ENCODE assay signal across 1 cellular context in genomic region chr1:28581531-28582247, GRCh38.
A peak's percentile ranks its signal among the peaks of the same experiment; 100 is the strongest.
TF ChIP-seq lines count a peak whose summit lies in the region.

No MANE protein-coding gene starts in this region.

TF ChIP-seq in GM23338, 12 proteins besides CTCF, POLR2A, EP300 and RAD21 (continued from another document):
- peak; percentile 21 for TF ChIP-seq REST (IDR thresholded peaks at IDR 0.05; ENCODE audit: unreplicated experiment)
- no peak for TF ChIP-seq STAT1 (IDR thresholded peaks at IDR 0.05; ENCODE audit: unreplicated experiment)
- no peak for TF ChIP-seq EZH2phosphoT487 (IDR thresholded peaks at IDR 0.05; ENCODE audit: unreplicated experiment)
- peak; percentile 84 for TF ChIP-seq CREB1 (CRISPR knock-in tag; IDR thresholded peaks at IDR 0.05; ENCODE audit: low read depth)
- TF ChIP-seq NANOG (IDR thresholded peaks at IDR 0.05; ENCODE audit: borderline replicate concordance) = no peak
- no peak for TF ChIP-seq ZNF331 (CRISPR knock-in tag; IDR thresholded peaks at IDR 0.05; ENCODE audit: low read depth)
- no peak for TF ChIP-seq EZH2 (IDR thresholded peaks at IDR 0.05; ENCODE audit: low read depth, unreplicated experiment)
- no peak for TF ChIP-seq ZNF114 (CRISPR knock-in tag; IDR thresholded peaks at IDR 0.05)
- peak; percentile 100 for TF ChIP-seq POLR2AphosphoS5 (IDR thresholded peaks at IDR 0.05; ENCODE audit: low read depth)
- no peak for TF ChIP-seq JUNB (IDR thresholded peaks at IDR 0.05; ENCODE audit: unreplicated experiment)
- peak; percentile 81 for TF ChIP-seq ETS1 (IDR thresholded peaks at IDR 0.05)
